ENCODE assay signal across 8 cellular contexts in the genomic region with DNA sequence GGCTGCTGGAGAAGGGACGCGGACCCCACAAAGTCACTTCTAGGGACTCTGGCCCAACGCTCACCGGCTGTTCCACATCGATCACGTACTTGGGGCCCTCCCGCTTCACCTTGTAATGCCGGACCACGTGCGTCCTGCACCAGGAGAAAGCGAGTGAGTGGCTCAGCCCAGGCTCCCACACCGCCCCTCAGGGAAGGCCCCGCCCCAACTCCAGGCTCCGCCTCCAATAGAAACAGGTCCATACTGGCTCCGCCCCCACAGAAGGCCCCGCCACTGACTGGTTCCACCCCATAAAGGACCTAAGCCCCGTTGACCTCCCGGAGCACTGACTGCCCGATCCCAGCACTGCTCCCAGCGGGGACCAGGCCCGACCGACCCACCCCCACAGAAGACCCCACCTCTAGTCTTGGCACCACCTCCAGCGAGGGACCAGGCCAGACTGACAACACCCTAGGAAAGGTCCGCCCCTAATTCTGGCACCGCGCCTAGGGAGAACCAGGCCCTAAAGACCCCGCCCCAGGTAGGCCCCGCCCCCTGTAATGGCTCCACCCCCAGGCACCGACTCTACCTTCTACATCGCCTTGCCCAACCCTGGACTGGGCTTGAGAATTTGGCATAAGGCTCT. TPM values are rescaled to one million over a fixed set of nuclear protein-coding genes. Genes with fewer than 3 reads are reported as not detected.
DNase-seq lines count a peak whose midpoint lies in the region; TF ChIP-seq lines count a peak whose summit lies in the region.

No MANE protein-coding gene starts in this region.

- H3K9ac ChIP-seq in GM23248 = no peak overlapping the region

- peaks cover under 1% of the 10 kb centered on the region for H3K9me3 Mint-ChIP-seq in activated naive CD4-positive, alpha-beta T cell treated with anti-CD3 and anti-CD28 coated beads, Interleukin-2, amount 10 ng/mL, durations not matched to agents 7 days and 5 days
- H3K9me3 Mint-ChIP-seq in Calu3 (ENCODE audit: low read depth, unreplicated experiment) = no peaks in the 10 kb centered on the region

- H4K20me1 ChIP-seq in GM23248 (ENCODE audit: insufficient read depth) = no peaks in the 10 kb centered on the region

- in situ Hi-C loops in GM23248 (cut with MboI) = no loop called here

- H3K4me1 Mint-ChIP-seq in activated naive CD4-positive, alpha-beta T cell treated with anti-CD3 and anti-CD28 coated beads, Interleukin-2, amount 10 ng/mL, durations not matched to agents 7 days and 5 days = peaks cover 35% of the 10 kb centered on the region
- no peaks in the 10 kb centered on the region for H3K4me1 Mint-ChIP-seq in Calu3 (ENCODE audit: low read depth, unreplicated experiment)

- peak overlapping the region; percentile 78 for H3K27ac Mint-ChIP-seq in activated naive CD4-positive, alpha-beta T cell treated with anti-CD3 and anti-CD28 coated beads, Interleukin-2, amount 10 ng/mL, durations not matched to agents 7 days and 5 days
- no peak overlapping the region for H3K27ac Mint-ChIP-seq in Calu3 (ENCODE audit: unreplicated experiment)

- peak overlapping the region; percentile 76 for H2AFZ ChIP-seq in GM23248

- TF ChIP-seq CTCF in right atrium auricular region (IDR thresholded peaks at IDR 0.05) = no peak
- no peak for TF ChIP-seq CTCF in sigmoid colon (IDR thresholded peaks at IDR 0.05)
- no peak for TF ChIP-seq CTCF in Calu3 (IDR thresholded peaks at IDR 0.05; ENCODE audit: unreplicated experiment)

- DNase-seq in GM23248 = peak; percentile 73
- peak; percentile 47 to 49 for DNase-seq in SJCRH30
- peak; percentile 87 for DNase-seq in activated naive CD4-positive, alpha-beta T cell treated with anti-CD3 and anti-CD28 coated beads, Interleukin-2, amount 10 ng/mL, durations not matched to agents 7 days and 5 days
- peak; percentile 85 for DNase-seq in right atrium auricular region (ENCODE audit: low spot score)
- peak; percentile 89 for DNase-seq in sigmoid colon
- no peak for DNase-seq in NCI-H748 treated with DMSO at 0.1 percent for 48 hours (lab: John Stamatoyannopoulos, UW)
- no peak for DNase-seq in amniotic stem cell (lab: John Stamatoyannopoulos, UW)
- DNase-seq in Calu3 = no peak

- no peaks in the 10 kb centered on the region for H3K36me3 Mint-ChIP-seq in activated naive CD4-positive, alpha-beta T cell treated with anti-CD3 and anti-CD28 coated beads, Interleukin-2, amount 10 ng/mL, durations not matched to agents 7 days and 5 days
- H3K36me3 Mint-ChIP-seq in Calu3 (ENCODE audit: insufficient read depth, unreplicated experiment) = peaks cover 4% of the 10 kb centered on the region

- no TSS peak for BruUV-seq in Calu3 (replicated peaks; lab: Mats Ljungman, UMichigan)

- no peak for TF ChIP-seq POLR2A in sigmoid colon (IDR thresholded peaks at IDR 0.05)

- H3K4me3 ChIP-seq in GM23248 (peak overlapping the region; percentile 66), SJCRH30 (no peak overlapping the region), right atrium auricular region (peak overlapping the region; percentile 52 to 56), sigmoid colon (peak overlapping the region in 3 of 4 donors; percentile 21 to 42 (median 35))

- intact Hi-C loops in sigmoid colon (cut with DNase I) (loop anchor here (5.0 kb wide), 2 partner anchors 75 to 80 kb away; partner anchors contain the start of genes CHAF1A, SH3GL1 and YJU2), Calu3 (cut with micrococcal nuclease; ENCODE audit: unreplicated experiment) (no loop called here)

- H3K27ac ChIP-seq in GM23248 = no peak overlapping the region
- H3K27ac ChIP-seq in SJCRH30 = no peak overlapping the region
- H3K27ac ChIP-seq in right atrium auricular region = peak overlapping the region; percentile 57 to 69
- peak overlapping the region in 1 of 4 donors; percentile 60 for H3K27ac ChIP-seq in sigmoid colon

- peak overlapping the region; percentile 78 for H3K4me3 Mint-ChIP-seq in activated naive CD4-positive, alpha-beta T cell treated with anti-CD3 and anti-CD28 coated beads, Interleukin-2, amount 10 ng/mL, durations not matched to agents 7 days and 5 days
- no peak overlapping the region for H3K4me3 Mint-ChIP-seq in Calu3 (ENCODE audit: low read depth, unreplicated experiment)

- H3K36me3 ChIP-seq in GM23248 (ENCODE audit: low read depth) = no peaks in the 10 kb centered on the region
- no peaks in the 10 kb centered on the region for H3K36me3 ChIP-seq in SJCRH30
- no peaks in the 10 kb centered on the region for H3K36me3 ChIP-seq in right atrium auricular region
- H3K36me3 ChIP-seq in sigmoid colon = no peaks in the 10 kb centered on the region

- no peaks in the 10 kb centered on the region for H3K79me2 ChIP-seq in GM23248 (ENCODE audit: insufficient read depth)

- WGBS in GM23248 (ENCODE audit: low coverage in 1 of 2, low lambda C conversion rate in 2 of 2, missing lambda C conversion rate in 2 of 2), 2 experiments = 1 to 2% methylated on average over 26 to 30 of the region's 30 CpGs
- WGBS in sigmoid colon, 2 donors = 25 to 68% methylated on average over 30 of the region's 30 CpGs

- H3K9me3 ChIP-seq in GM23248 (ENCODE audit: low read depth) = no peaks in the 10 kb centered on the region
- no peaks in the 10 kb centered on the region for H3K9me3 ChIP-seq in SJCRH30 (replicated peaks)
- no peaks in the 10 kb centered on the region for H3K9me3 ChIP-seq in right atrium auricular region
- no peaks in the 10 kb centered on the region for H3K9me3 ChIP-seq in sigmoid colon

- H3K4me1 ChIP-seq in GM23248 (ENCODE audit: insufficient read depth) (no peaks in the 10 kb centered on the region), SJCRH30 (0 out of 2 replicates have a peak, but pooled peaks cover 2% of the 10 kb centered on the region), right atrium auricular region (peaks cover 0 to 24% of the 10 kb centered on the region in 2 donors), sigmoid colon (peaks cover 0 to 27% (median 20%) of the 10 kb centered on the region in 4 donors)

- no peaks in the 10 kb centered on the region for H3K9me2 ChIP-seq in GM23248 (ENCODE audit: insufficient read depth)

- H3K27me3 ChIP-seq in GM23248 (replicated peaks; ENCODE audit: insufficient read depth) (0 out of 2 replicates have a peak, but pooled peaks cover 5% of the 10 kb centered on the region), SJCRH30 (no peaks in the 10 kb centered on the region), right atrium auricular region (no peaks in the 10 kb centered on the region), sigmoid colon (peaks cover 6 to 38% (median 13%) of the 10 kb centered on the region in 3 donors)

- peaks cover 27% of the 10 kb centered on the region for H3K27me3 Mint-ChIP-seq in activated naive CD4-positive, alpha-beta T cell treated with anti-CD3 and anti-CD28 coated beads, Interleukin-2, amount 10 ng/mL, durations not matched to agents 7 days and 5 days
- no peaks in the 10 kb centered on the region for H3K27me3 Mint-ChIP-seq in Calu3 (ENCODE audit: unreplicated experiment)

- no peak for TF ChIP-seq EP300 in sigmoid colon (IDR thresholded peaks at IDR 0.05)

- CTCF ChIA-PET in activated naive CD4-positive, alpha-beta T cell treated with anti-CD3 and anti-CD28 coated beads, Interleukin-2, amount 10 ng/mL, durations not matched to agents 7 days and 5 days (lab: Charles Lee) = no interaction called here
- CTCF ChIA-PET in Calu3 (lab: Charles Lee) = no interaction called here

- H3K4me2 ChIP-seq in GM23248 (ENCODE audit: unreplicated experiment) = no peak overlapping the region

- H3F3A ChIP-seq in GM23248 (ENCODE audit: insufficient read depth) = no peaks in the 10 kb centered on the region

RNA-seq across cellular contexts. Expression of gene STAP2, which starts 11.3 kb away (rescaled TPM):
- total RNA-seq in GM23248 (2014; rRNA removed; shearing (Covaris generic)) = 1.8 and 6.4 TPM in 2 replicates
- polyA plus RNA-seq in GM23248 (2016; fragmentation: Nextera tagmentation; extraction: Ambion mirVana) (1.7 TPM in 2 replicates), sigmoid colon (100 to 1,000 TPM; 146 to 313 (median 199) TPM)
- total RNA-seq in SJCRH30 (2014; rRNA removed; shearing (Covaris generic)) = 9.7 and 11.9 TPM in 2 replicates
- total RNA-seq in right atrium auricular region (10 to 100 TPM in 1 of 2 donors, 1 to 10 TPM in 1; 4.8 to 11.8 TPM), sigmoid colon (1 to 10 TPM in 3 of 4 donors, under 1 TPM in 1; 0.99 to 5.5 (median 2.7) TPM), Calu3 (2022) (28.7 and 30.5 TPM in 2 replicates)

RNA-seq across cellular contexts. Expression of gene MPND, which starts 16.0 kb away (rescaled TPM):
- total RNA-seq in GM23248 (2014; rRNA removed; shearing (Covaris generic)) = 3.0 and 6.2 TPM in 2 replicates
- polyA plus RNA-seq in GM23248 (2016; fragmentation: Nextera tagmentation; extraction: Ambion mirVana) = 5.0 and 8.4 TPM in 2 replicates
- 3.8 and 8.3 TPM in 2 replicates for total RNA-seq in SJCRH30 (2014; rRNA removed; shearing (Covaris generic))
- total RNA-seq in right atrium auricular region = 1 to 10 TPM; 6.2 to 7.3 TPM
- total RNA-seq in sigmoid colon = 10 to 100 TPM in 1 of 4 donors, 1 to 10 TPM in 3; 8.6 to 13.3 (median 9.3) TPM
- 10 to 100 TPM; 38.2 to 65.2 (median 60.1) TPM for polyA plus RNA-seq in sigmoid colon
- 15.3 and 21.1 TPM in 2 replicates for total RNA-seq in Calu3 (2022)

RNA-seq across cellular contexts. Expression of gene FSD1, which starts 23.0 kb away (rescaled TPM):
- 5.8 and 16.2 TPM in 2 replicates for total RNA-seq in GM23248 (2014; rRNA removed; shearing (Covaris generic))
- polyA plus RNA-seq in GM23248 (2016; fragmentation: Nextera tagmentation; extraction: Ambion mirVana) (5.8 TPM in 2 replicates), sigmoid colon (1 to 10 TPM in 2 of 3 donors, not detected in 1; 1.6 to 2.6 TPM)
- total RNA-seq in SJCRH30 (2014; rRNA removed; shearing (Covaris generic)) = 23.5 and 24.7 TPM in 2 replicates
- total RNA-seq in right atrium auricular region (not detected), sigmoid colon (1 to 10 TPM in 2 of 4 donors, not detected in 2; 1.1 to 1.5 TPM), Calu3 (2022) (1.2 and 1.9 TPM in 2 replicates)

RNA-seq across cellular contexts. Expression of gene TMIGD2, which starts 25.2 kb away (rescaled TPM):
- total RNA-seq in GM23248 (2014; rRNA removed; shearing (Covaris generic)) = not detected in 2 replicates
- polyA plus RNA-seq in GM23248 (2016; fragmentation: Nextera tagmentation; extraction: Ambion mirVana) (not detected in 2 replicates), sigmoid colon (1 to 10 TPM in 1 of 3 donors, under 1 TPM in 1, not detected in 1; 0.60 to 6.3 TPM)
- 0.30 and 1.5 TPM in 2 replicates for total RNA-seq in SJCRH30 (2014; rRNA removed; shearing (Covaris generic))
- total RNA-seq in right atrium auricular region (under 1 TPM in 1 of 2 donors, not detected in 1; 0.28 TPM), sigmoid colon (not detected), Calu3 (2022) (not detected in 2 replicates)

RNA-seq across cellular contexts. Expression of gene SHD, which starts 48.3 kb away (rescaled TPM):
- total RNA-seq in GM23248 (2014; rRNA removed; shearing (Covaris generic)) = not detected in 2 replicates
- not detected in 2 replicates for polyA plus RNA-seq in GM23248 (2016; fragmentation: Nextera tagmentation; extraction: Ambion mirVana)
- 97.9 and 101 TPM in 2 replicates for total RNA-seq in SJCRH30 (2014; rRNA removed; shearing (Covaris generic))
- total RNA-seq in right atrium auricular region = 10 to 100 TPM; 24.2 to 24.6 TPM
- not detected for total RNA-seq in sigmoid colon
- 10 to 100 TPM; 18.8 to 84.7 (median 68.0) TPM for polyA plus RNA-seq in sigmoid colon
- total RNA-seq in Calu3 (2022) = not detected in 2 replicates

Comparison
In these comparisons a context has a peak if more than half of its experiments do, and no peak if none do; other contexts are left out.
1. DNase-seq: peak in GM23248 (single experiment), SJCRH30 (2 of 2), activated naive CD4-positive, alpha-beta T cell treated with anti-CD3 and anti-CD28 coated beads, Interleukin-2, amount 10 ng/mL, durations not matched to agents 7 days and 5 days (single experiment), right atrium auricular region (single experiment) and sigmoid colon (single experiment); none in NCI-H748 treated with DMSO at 0.1 percent for 48 hours (single experiment), amniotic stem cell (single experiment) and Calu3 (single experiment).
2. H3K27ac ChIP-seq: peak in right atrium auricular region (2 of 2); none in GM23248 (single experiment) and SJCRH30 (single experiment).